In genomic region chr19:40799558-40800338, GRCh38 we compare ENCODE assay signal across 1 cellular context.
TF ChIP-seq lines count a peak whose summit lies in the region.

No MANE protein-coding gene starts in this region.

TF ChIP-seq in HEK293, 187 proteins besides CTCF, POLR2A, EP300 and RAD21 (continued from another document):
- TF ChIP-seq PRDM2 (tag by site-specific recombination; IDR thresholded peaks at IDR 0.05; ENCODE audit: borderline replicate concordance) = no peak
- TF ChIP-seq ZBTB26 (tag by site-specific recombination; optimal IDR thresholded peaks at IDR 0.05) = peak; percentile 72
- TF ChIP-seq GFI1B (tag by site-specific recombination; IDR thresholded peaks at IDR 0.05) = 0 out of 2 replicates have a peak, but pooled peaks have one; percentile 6
